In genomic region chr6:154432533-154433476, GRCh38 we compare ENCODE assay signal across 13 cellular contexts.
DNase-seq lines count a peak whose midpoint lies in the region; ATAC-seq and TF ChIP-seq lines count a peak whose summit lies in the region.
"Had no signal": no experiment of that assay in that cellular context is flagged by ENCODE, and none has a peak within 500 bp of the region (broad histone marks: within the 10 kb centered on the region; RNA-seq: fewer than 3 reads in every experiment).

No MANE protein-coding gene starts in this region.

- no peak overlapping the region for H2AFZ ChIP-seq in ACC112 (ENCODE audit: low read length, unreplicated experiment)

- H3K9me3 ChIP-seq in HUES64 (ENCODE audit: insufficient read depth, low read depth, low read length) (peaks cover 9% of the 10 kb centered on the region; the same call in 1 of the 2 replicates), ascending aorta (no peaks in the 10 kb centered on the region)
- H3K9me3 ChIP-seq: body of pancreas had no signal

- ATAC-seq in GM18870 (IDR thresholded peaks at IDR 0.05; ENCODE audit: unreplicated experiment): no peak
- ATAC-seq in HG03457 (IDR thresholded peaks at IDR 0.05; ENCODE audit: unreplicated experiment): no peak
- ATAC-seq: activated T-helper 17 cell treated with anti-CD3 and anti-CD28 coated beads, Interleukin-2, amount 50 U/mL, for 72 hours; body of pancreas; natural killer cell had no signal

- no peaks in the 10 kb centered on the region for H3K27me3 ChIP-seq in ACC112 (ENCODE audit: insufficient read depth, low read length)
- no peaks in the 10 kb centered on the region for H3K27me3 ChIP-seq in HUES64 (ENCODE audit: insufficient read depth, low read length)
- H3K27me3 ChIP-seq in ascending aorta: no peaks in the 10 kb centered on the region
- H3K27me3 ChIP-seq: body of pancreas had no signal

- intact Hi-C loops in ascending aorta (cut with DNase I): loop anchor here (2.0 kb wide), 1 partner anchor 22 kb away; no protein-coding TSS in a partner anchor

- H3K27ac ChIP-seq in ACC112 (ENCODE audit: low read depth, low read length) (peak overlapping the region; percentile 50; the same call in 1 of the 2 replicates), HUES64 (ENCODE audit: low read depth, low read length) (peak overlapping the region; percentile 71), ascending aorta (peak overlapping the region; percentile 76 to 78)

- WGBS in HUES64: 93% methylated on average over 1 of the region's 3 CpGs

- H3K79me2 ChIP-seq in ACC112 (ENCODE audit: control insufficient read depth, insufficient read depth, low read length, unreplicated experiment): no peaks in the 10 kb centered on the region

- no peaks in the 10 kb centered on the region; the same call in 1 of the 2 replicates for H3K36me3 ChIP-seq in ACC112 (ENCODE audit: insufficient read depth, low read length)
- H3K36me3 ChIP-seq in HUES64 (ENCODE audit: insufficient read depth, low read length): peaks cover 17% of the 10 kb centered on the region
- H3K36me3 ChIP-seq in ascending aorta: peaks cover 0 to 19% of the 10 kb centered on the region in 2 donors

- TF ChIP-seq CTCF in ascending aorta (IDR thresholded peaks at IDR 0.05): no peak

- peaks cover 17% of the 10 kb centered on the region for H3K4me1 ChIP-seq in ACC112 (ENCODE audit: control insufficient read depth, insufficient read depth, low read length, unreplicated experiment)
- H3K4me1 ChIP-seq in HUES64 (ENCODE audit: insufficient read depth, low read length): peaks cover 16% of the 10 kb centered on the region
- peaks cover 0 to 28% of the 10 kb centered on the region in 2 donors for H3K4me1 ChIP-seq in ascending aorta

- H3K4me3 ChIP-seq in ACC112 (ENCODE audit: low read depth, low read length) (no peak overlapping the region), HUES64 (ENCODE audit: low read length) (no peak overlapping the region), ascending aorta (no peak overlapping the region)
- H3K4me3 ChIP-seq: body of pancreas had no signal

- no peak overlapping the region for H3K9ac ChIP-seq in HUES64 (ENCODE audit: low read depth, low read length)

- no peak for DNase-seq in ascending aorta (ENCODE audit: low spot score in 2 of 2)
- DNase-seq in hepatic stellate cell (ENCODE audit: low spot score): peak; percentile 68
- no peak for DNase-seq in stimulated activated naive CD4-positive, alpha-beta T cell (lab: John Stamatoyannopoulos, UW)
- no peak for DNase-seq in activated CD4-positive, alpha-beta T cell treated with anti-CD3 and anti-CD28 coated beads, Interleukin-2, amount 50 U/mL, for 1 hour
- DNase-seq: activated CD4-positive, alpha-beta T cell treated with anti-CD3 and anti-CD28 coated beads for 1 hour; body of pancreas; natural killer cell; NCI-H1092 had no signal
